ENCODE assay signal across 8 cellular contexts in genomic region chr12:53453953-53454640, GRCh38. TPM values are rescaled to one million over a fixed set of nuclear protein-coding genes. Genes with fewer than 3 reads are reported as not detected.
DNase-seq lines count a peak whose midpoint lies in the region; ATAC-seq and TF ChIP-seq lines count a peak whose summit lies in the region.

No MANE protein-coding gene starts in this region.

- H3K27me3 ChIP-seq in GM06990 (replicated peaks; ENCODE audit: control insufficient read depth, insufficient read depth, low read length) (no peaks in the 10 kb centered on the region), OCI-LY1 (ENCODE audit: insufficient read depth, low read length) (no peaks in the 10 kb centered on the region), ectodermal cell (ENCODE audit: control insufficient read depth, insufficient read depth, low read length, poor library complexity, severe bottlenecking) (no peaks in the 10 kb centered on the region), neutrophil (no peaks in the 10 kb centered on the region)

- TF ChIP-seq CTCF in GM06990 (IDR thresholded peaks at IDR 0.05; ENCODE audit: insufficient read depth, low read length, poor library complexity, severe bottlenecking) (no peak), OCI-LY1 (IDR thresholded peaks at IDR 0.05; ENCODE audit: low read length) (no peak), neutrophil (IDR thresholded peaks at IDR 0.05) (no peak)

- no peaks in the 10 kb centered on the region for H3K9me3 ChIP-seq in OCI-LY1 (ENCODE audit: low read length)
- no peaks in the 10 kb centered on the region for H3K9me3 ChIP-seq in ectodermal cell (ENCODE audit: control insufficient read depth, low read length)
- H3K9me3 ChIP-seq in neutrophil: no peaks in the 10 kb centered on the region

- H3K4me2 ChIP-seq in OCI-LY1 (ENCODE audit: low read length): peak overlapping the region; percentile 99

- H3F3A ChIP-seq in OCI-LY1 (ENCODE audit: insufficient read depth, low read length): no peaks in the 10 kb centered on the region

- H3K9ac ChIP-seq in OCI-LY1 (ENCODE audit: low read length): peak overlapping the region; percentile 100

- H3K79me2 ChIP-seq in OCI-LY1 (ENCODE audit: insufficient read depth, low read length): peaks cover 38% of the 10 kb centered on the region

- H3K4me3 ChIP-seq in GM06990 (replicated peaks; ENCODE audit: low read depth, low read length): peak overlapping the region; percentile 90
- H3K4me3 ChIP-seq in OCI-LY1 (ENCODE audit: low read depth, low read length, poor library complexity, severe bottlenecking): peak overlapping the region; percentile 99
- peak overlapping the region; percentile 77 for H3K4me3 ChIP-seq in ectodermal cell (ENCODE audit: insufficient read depth, low read depth, low read length)
- no peak overlapping the region for H3K4me3 ChIP-seq in neutrophil (ENCODE audit: low read depth in 1 of 2, low read length in 1 of 2)

- no peak overlapping the region for H3K27ac ChIP-seq in OCI-LY1 (ENCODE audit: low read depth, low read length, poor library complexity, severe bottlenecking)
- H3K27ac ChIP-seq in ectodermal cell (ENCODE audit: insufficient read depth, low read depth, low read length, poor library complexity, severe bottlenecking): no peak overlapping the region
- peak overlapping the region; percentile 96 for H3K27ac ChIP-seq in neutrophil

- H4K20me1 ChIP-seq in OCI-LY1 (ENCODE audit: insufficient read depth, low read length): peaks cover 19% of the 10 kb centered on the region

- H3K4me1 ChIP-seq in OCI-LY1 (ENCODE audit: insufficient read depth, low read length, severe bottlenecking) (peaks cover 34% of the 10 kb centered on the region), ectodermal cell (ENCODE audit: control insufficient read depth, insufficient read depth, low read length) (peaks cover 9% of the 10 kb centered on the region), neutrophil (ENCODE audit: control insufficient read depth in 1 of 2, insufficient read depth in 1 of 2, low read depth in 1 of 2, low read length in 1 of 2) (peaks cover 20 to 21% of the 10 kb centered on the region in 2 experiments)

- peaks cover 26% of the 10 kb centered on the region for H3K36me3 ChIP-seq in GM06990 (ENCODE audit: control insufficient read depth, insufficient read depth, low read length)
- H3K36me3 ChIP-seq in OCI-LY1 (ENCODE audit: insufficient read depth, low read length): peaks cover 68% of the 10 kb centered on the region
- H3K36me3 ChIP-seq in ectodermal cell (ENCODE audit: control insufficient read depth, insufficient read depth, low read length): peaks cover 46% of the 10 kb centered on the region
- peaks cover 54% of the 10 kb centered on the region for H3K36me3 ChIP-seq in neutrophil

- no peak overlapping the region for H2AFZ ChIP-seq in OCI-LY1 (ENCODE audit: low read length)

- 72 to 77% methylated on average over 5 to 6 of the region's 6 CpGs for WGBS in ectodermal cell, 2 experiments

- DNase-seq in GM06990 (ENCODE audit: extremely low read depth, insufficient read length): no peak
- DNase-seq in HuH-7.5 (ENCODE audit: low spot score): no peak
- no peak for DNase-seq in SW480 (ENCODE audit: low spot score)

- no peaks in the 10 kb centered on the region for H3K9me2 ChIP-seq in OCI-LY1 (ENCODE audit: low read depth, low read length)

- ATAC-seq in GM19035 (IDR thresholded peaks at IDR 0.05; ENCODE audit: unreplicated experiment) (no peak), HG02588 (IDR thresholded peaks at IDR 0.05; ENCODE audit: unreplicated experiment) (no peak)

RNA-seq across cellular contexts. Expression of gene PCBP2, which starts 2.2 kb away (rescaled TPM):
- polyA plus RNA-seq in ectodermal cell (2013, experiment 1 of 4): 1,275 TPM
- 1,285 TPM for polyA plus RNA-seq in ectodermal cell (2013, experiment 2 of 4)
- 933 TPM for polyA plus RNA-seq in ectodermal cell (2013, experiment 3 of 4)
- 1,049 TPM for polyA plus RNA-seq in ectodermal cell (2013, experiment 4 of 4)

RNA-seq across cellular contexts. Expression of gene PRR13, which starts 12.6 kb away (rescaled TPM):
- polyA plus RNA-seq in ectodermal cell (2013, experiment 1 of 4): 92.2 TPM
- polyA plus RNA-seq in ectodermal cell (2013, experiment 2 of 4): 99.3 TPM
- 75.8 TPM for polyA plus RNA-seq in ectodermal cell (2013, experiment 3 of 4)
- 91.5 TPM for polyA plus RNA-seq in ectodermal cell (2013, experiment 4 of 4)

RNA-seq across cellular contexts. Expression of gene AMHR2, which starts 30.4 kb away (rescaled TPM):
- 4.1 TPM for polyA plus RNA-seq in ectodermal cell (2013, experiment 1 of 4)
- 6.9 TPM for polyA plus RNA-seq in ectodermal cell (2013, experiment 2 of 4)
- 3.1 TPM for polyA plus RNA-seq in ectodermal cell (2013, experiment 3 of 4)
- polyA plus RNA-seq in ectodermal cell (2013, experiment 4 of 4): 3.3 TPM

RNA-seq across cellular contexts. Expression of gene MAP3K12, which starts 45.2 kb away (rescaled TPM):
- 37.2 TPM for polyA plus RNA-seq in ectodermal cell (2013, experiment 1 of 4)
- 47.8 TPM for polyA plus RNA-seq in ectodermal cell (2013, experiment 2 of 4)
- 30.2 TPM for polyA plus RNA-seq in ectodermal cell (2013, experiment 3 of 4)
- polyA plus RNA-seq in ectodermal cell (2013, experiment 4 of 4): 44.4 TPM

RNA-seq across cellular contexts. Expression of gene TARBP2, which starts 47.0 kb away (rescaled TPM):
- 69.3 TPM for polyA plus RNA-seq in ectodermal cell (2013, experiment 1 of 4)
- polyA plus RNA-seq in ectodermal cell (2013, experiment 2 of 4): 75.1 TPM
- polyA plus RNA-seq in ectodermal cell (2013, experiment 3 of 4): 57.8 TPM
- 67.6 TPM for polyA plus RNA-seq in ectodermal cell (2013, experiment 4 of 4)

Comparison
In these comparisons a context has a peak if more than half of its experiments do, and no peak if none do; other contexts are left out.
1. H3K4me3 ChIP-seq: peak in GM06990 (single experiment), OCI-LY1 (single experiment) and ectodermal cell (single experiment); none in neutrophil (0 of 2).